ENCODE assay signal across 15 cellular contexts in genomic region chr10:7915923-7916322, GRCh38.
DNase-seq lines count a peak whose midpoint lies in the region; ATAC-seq, FAIRE-seq and TF ChIP-seq lines count a peak whose summit lies in the region.
"Had no signal": no experiment of that assay in that cellular context is flagged by ENCODE, and none has a peak within 500 bp of the region (broad histone marks: within the 10 kb centered on the region; RNA-seq: fewer than 3 reads in every experiment).

No MANE protein-coding gene starts in this region.

- H3K9me3 Mint-ChIP-seq in astrocyte (ENCODE audit: unreplicated experiment) = no peaks in the 10 kb centered on the region
- no peaks in the 10 kb centered on the region for H3K9me3 Mint-ChIP-seq in naive thymus-derived CD8-positive, alpha-beta T cell
- H3K9me3 Mint-ChIP-seq: activated T-cell treated with anti-CD3 and anti-CD28 coated beads, Interleukin-2, amount 50 U/mL, for 72 hours; CD4-positive, alpha-beta T cell had no signal

- DNase-seq in HT1080 (ENCODE audit: low read depth) = peak; percentile 10
- peak; percentile 74 for DNase-seq in astrocyte (ENCODE audit: low read depth)
- peak; percentile 7 for DNase-seq in kidney tubule cell (ENCODE audit: low spot score)
- DNase-seq in MM.1S = no peak
- no peak for DNase-seq in naive thymus-derived CD8-positive, alpha-beta T cell
- no peak for DNase-seq in NCI-H510A treated with DMSO at 0.1 percent for 48 hours (lab: John Stamatoyannopoulos, UW)
- DNase-seq: activated CD4-positive, alpha-beta T cell treated with anti-CD3 and anti-CD28 coated beads for 4 hours; activated T-cell treated with anti-CD3 and anti-CD28 coated beads, Interleukin-2, amount 50 U/mL, for 72 hours; amygdala; CD4-positive, alpha-beta T cell; NCI-H2107; PC-9; T-helper 1 cell had no signal

- no peak overlapping the region for H2AFZ ChIP-seq in astrocyte (ENCODE audit: low read depth, low read length)
- H2AFZ ChIP-seq in MM.1S (ENCODE audit: low read length) = no peak overlapping the region
- H2AFZ ChIP-seq: PC-9 had no signal

- no peaks in the 10 kb centered on the region for H3F3A ChIP-seq in MM.1S (ENCODE audit: insufficient read depth, low read length)

- H3K9ac ChIP-seq in astrocyte (ENCODE audit: low read length) (no peak overlapping the region), MM.1S (ENCODE audit: low read length) (no peak overlapping the region)

- TF ChIP-seq CTCF in C4-2B (conservative IDR thresholded peaks at IDR 0.05) (no peak), astrocyte (IDR thresholded peaks at IDR 0.05; ENCODE audit: insufficient read depth, low read depth, low read length) (no peak), MM.1S (IDR thresholded peaks at IDR 0.05; ENCODE audit: low read length) (no peak)

- POLR2A ChIA-PET in naive thymus-derived CD8-positive, alpha-beta T cell (lab: Charles Lee) = no interaction called here

- H3K4me1 Mint-ChIP-seq in astrocyte (ENCODE audit: low read depth, unreplicated experiment) = peaks cover 2% of the 10 kb centered on the region
- H3K4me1 Mint-ChIP-seq in naive thymus-derived CD8-positive, alpha-beta T cell = peaks cover 11 to 25% (median 22%) of the 10 kb centered on the region in 4 donors

- H3K27ac Mint-ChIP-seq in astrocyte (ENCODE audit: unreplicated experiment) = no peak overlapping the region
- H3K27ac Mint-ChIP-seq in naive thymus-derived CD8-positive, alpha-beta T cell = no peak overlapping the region
- H3K27ac Mint-ChIP-seq: activated T-cell treated with anti-CD3 and anti-CD28 coated beads, Interleukin-2, amount 50 U/mL, for 72 hours; CD4-positive, alpha-beta T cell had no signal

- no peaks in the 10 kb centered on the region for H3K4me1 ChIP-seq in astrocyte (ENCODE audit: insufficient read depth, low read length)
- H3K4me1 ChIP-seq in MM.1S (ENCODE audit: low read length) = no peaks in the 10 kb centered on the region

- no peaks in the 10 kb centered on the region for H3K27me3 Mint-ChIP-seq in astrocyte (ENCODE audit: low read depth, unreplicated experiment)
- no peaks in the 10 kb centered on the region for H3K27me3 Mint-ChIP-seq in naive thymus-derived CD8-positive, alpha-beta T cell
- H3K27me3 Mint-ChIP-seq: CD4-positive, alpha-beta T cell had no signal

- no peak for ATAC-seq in HG02973 (IDR thresholded peaks at IDR 0.05; ENCODE audit: unreplicated experiment)
- no peak for ATAC-seq in naive thymus-derived CD8-positive, alpha-beta T cell
- ATAC-seq: activated T-cell treated with anti-CD3 and anti-CD28 coated beads, Interleukin-2, amount 50 U/mL, for 72 hours had no signal

- no peaks in the 10 kb centered on the region for H3K36me3 ChIP-seq in astrocyte (ENCODE audit: insufficient read depth, low read length)
- H3K36me3 ChIP-seq in MM.1S (replicated peaks; ENCODE audit: insufficient read depth, low read length) = no peaks in the 10 kb centered on the region

- no peak overlapping the region for H3K4me3 ChIP-seq in astrocyte (ENCODE audit: insufficient read depth, low read depth, low read length)
- H3K4me3 ChIP-seq in MM.1S (ENCODE audit: low read length) = no peak overlapping the region
- H3K4me3 ChIP-seq: PC-9 had no signal

- H3K4me2 ChIP-seq in astrocyte (ENCODE audit: low read length) (peak overlapping the region; percentile 9), MM.1S (ENCODE audit: low read depth, low read length) (no peak overlapping the region)
- H3K4me2 ChIP-seq: PC-9 had no signal

- H3K79me2 ChIP-seq in astrocyte (ENCODE audit: insufficient read depth, low read length) (peaks cover 5% of the 10 kb centered on the region), MM.1S (ENCODE audit: low read length) (peaks cover 10% of the 10 kb centered on the region; the same call in 1 of the 2 replicates)

- no peaks in the 10 kb centered on the region for H3K9me3 ChIP-seq in astrocyte (ENCODE audit: insufficient read depth, low read depth, low read length)
- no peaks in the 10 kb centered on the region for H3K9me3 ChIP-seq in MM.1S (replicated peaks; ENCODE audit: insufficient read depth, low read length)

- H3K27ac ChIP-seq in C4-2B = peak overlapping the region; percentile 19; the same call in 1 of the 2 replicates
- H3K27ac ChIP-seq in astrocyte (ENCODE audit: low read depth, low read length) = no peak overlapping the region
- H3K27ac ChIP-seq in MM.1S (ENCODE audit: low read length) = no peak overlapping the region
- H3K27ac ChIP-seq: PC-9 had no signal

- H4K20me1 ChIP-seq in astrocyte (ENCODE audit: insufficient read depth, low read length) = peaks cover 22% of the 10 kb centered on the region
- no peaks in the 10 kb centered on the region for H4K20me1 ChIP-seq in MM.1S (ENCODE audit: insufficient read depth, low read length)

- H3K27me3 ChIP-seq in astrocyte (ENCODE audit: insufficient read depth, low read length) (no peaks in the 10 kb centered on the region), MM.1S (replicated peaks; ENCODE audit: insufficient read depth, low read length) (no peaks in the 10 kb centered on the region)

- no peaks in the 10 kb centered on the region for H3K36me3 Mint-ChIP-seq in astrocyte (ENCODE audit: low read depth, unreplicated experiment)
- peaks cover 0 to 9% (median 2%) of the 10 kb centered on the region in 3 donors for H3K36me3 Mint-ChIP-seq in naive thymus-derived CD8-positive, alpha-beta T cell

- H3K4me3 Mint-ChIP-seq in astrocyte (ENCODE audit: unreplicated experiment) = no peak overlapping the region
- no peak overlapping the region for H3K4me3 Mint-ChIP-seq in naive thymus-derived CD8-positive, alpha-beta T cell
- H3K4me3 Mint-ChIP-seq: activated T-cell treated with anti-CD3 and anti-CD28 coated beads, Interleukin-2, amount 50 U/mL, for 72 hours; CD4-positive, alpha-beta T cell had no signal

- no peaks in the 10 kb centered on the region for H3K9me2 ChIP-seq in MM.1S (replicated peaks; ENCODE audit: insufficient read depth, low read length)

- peak; percentile 70 for FAIRE-seq in astrocyte (lab: Jason Lieb, UNC)

Comparison
In these comparisons a context has a peak if more than half of its experiments do, and no peak if none do; other contexts are left out.
1. DNase-seq: peak in HT1080 (single experiment), astrocyte (single experiment) and kidney tubule cell (single experiment); none in MM.1S (single experiment), naive thymus-derived CD8-positive, alpha-beta T cell (0 of 10) and NCI-H510A treated with DMSO at 0.1 percent for 48 hours (single experiment).